In genomic region chr12:16587110-16587453, GRCh38 we compare ENCODE assay signal across 25 cellular contexts. TPM values are rescaled to one million over a fixed set of nuclear protein-coding genes. Genes with fewer than 3 reads are reported as not detected.
DNase-seq lines count a peak whose midpoint lies in the region; ATAC-seq and TF ChIP-seq lines count a peak whose summit lies in the region.
"Had no signal": no experiment of that assay in that cellular context is flagged by ENCODE, and none has a peak within 500 bp of the region (broad histone marks: within the 10 kb centered on the region; RNA-seq: fewer than 3 reads in every experiment).

No MANE protein-coding gene starts in this region.

- H3K36me3 ChIP-seq in SK-N-MC (ENCODE audit: insufficient read depth, low read length) (0 out of 2 replicates have a peak, but pooled peaks cover 2% of the 10 kb centered on the region), esophagus muscularis mucosa (no peaks in the 10 kb centered on the region), Peyer's patch (no peaks in the 10 kb centered on the region)
- H3K36me3 ChIP-seq: prostate gland, SJCRH30 had no signal

- no peak for TF ChIP-seq POLR2A in esophagus muscularis mucosa (IDR thresholded peaks at IDR 0.05; ENCODE audit: low read depth)
- TF ChIP-seq POLR2A in Peyer's patch (IDR thresholded peaks at IDR 0.05) = no peak

- H3K27me3 Mint-ChIP-seq in Calu3 (ENCODE audit: unreplicated experiment) (no peaks in the 10 kb centered on the region), WTC11 (ENCODE audit: low read depth) (no peaks in the 10 kb centered on the region)
- H3K27me3 Mint-ChIP-seq: activated CD4-positive, alpha-beta T cell treated with anti-CD3 and anti-CD28 coated beads, Interleukin-2, amount 10 ng/mL, durations not matched to agents 24 days and 14 days; activated naive CD8-positive, alpha-beta T cell; stimulated activated naive CD8-positive, alpha-beta T cell treated with anti-CD3 and anti-CD28 coated beads, Interleukin-15, Interleukin-2, amounts not matched to agents 100 ng/mL and 50 ng/mL, for 24 hours; T-helper 17 cell had no signal

- ATAC-seq in WTC11 = no peak
- ATAC-seq: left colon, T-helper 17 cell had no signal

- peaks cover 0 to 67% (median 53%) of the 10 kb centered on the region in 4 donors for H3K4me1 ChIP-seq in esophagus muscularis mucosa
- no peaks in the 10 kb centered on the region for H3K4me1 ChIP-seq in Peyer's patch
- H3K4me1 ChIP-seq: prostate gland had no signal

- no peaks in the 10 kb centered on the region for H3K9me3 ChIP-seq in SK-N-MC (ENCODE audit: low read depth, low read length)
- no peaks in the 10 kb centered on the region for H3K9me3 ChIP-seq in esophagus muscularis mucosa
- H3K9me3 ChIP-seq in Peyer's patch = no peaks in the 10 kb centered on the region
- H3K9me3 ChIP-seq: prostate gland, SJCRH30 had no signal

- POLR2A ChIA-PET in WTC11 (lab: Charles Lee) = no interaction called here

- H3K27ac ChIP-seq in SK-N-MC (peak overlapping the region; percentile 93), esophagus muscularis mucosa (replicated peaks in 1 of 4) (peak overlapping the region; percentile 81 to 88 (median 85)), temporal lobe (ENCODE audit: low read depth, low read length) (peak overlapping the region; percentile 65), Peyer's patch (peak overlapping the region in 1 of 4 donors; percentile 50)
- H3K27ac ChIP-seq: PC-9, SJCRH30 had no signal

- H3K4me1 Mint-ChIP-seq in Calu3 (ENCODE audit: low read depth, unreplicated experiment) = no peaks in the 10 kb centered on the region
- H3K4me1 Mint-ChIP-seq in WTC11 = peaks cover 9% of the 10 kb centered on the region
- H3K4me1 Mint-ChIP-seq: activated CD4-positive, alpha-beta T cell treated with anti-CD3 and anti-CD28 coated beads, Interleukin-2, amount 10 ng/mL, durations not matched to agents 24 days and 14 days; T-helper 17 cell had no signal

- no TSS peak for BruUV-seq in Calu3 (replicated peaks; lab: Mats Ljungman, UMichigan)

- CTCF ChIA-PET in Calu3 (lab: Charles Lee) = no interaction called here
- CTCF ChIA-PET in WTC11 (lab: Charles Lee) = no interaction called here

- DNase-seq in SK-N-MC (ENCODE audit: low read depth, low spot score) (no peak), esophagus muscularis mucosa (ENCODE audit: extremely low spot score) (no peak), myocyte (ENCODE audit: low read depth) (peak; percentile 69), D341Med (ENCODE audit: low spot score) (no peak), Calu3 (no peak), WTC11 (ENCODE audit: low spot score) (no peak), Peyer's patch (no peak)
- DNase-seq: activated CD4-positive, alpha-beta T cell treated with anti-CD3 and anti-CD28 coated beads, Interleukin-2, amount 10 ng/mL, durations not matched to agents 24 days and 14 days; C1 segment of cervical spinal cord; cortex of kidney; glutamatergic neuron; Kasumi-1; left colon; midbrain; NCI-H187; NCI-H345; NCI-H82; PC-9; SJCRH30; stimulated activated CD4-positive, alpha-beta T cell treated with anti-CD3 and anti-CD28 coated beads, Interleukin-12 subunit alpha, Interleukin-12 subunit beta, amount 100 ng/mL, for 4 hours; T-helper 17 cell had no signal

- no peaks in the 10 kb centered on the region for H3K27me3 ChIP-seq in esophagus muscularis mucosa
- no peaks in the 10 kb centered on the region for H3K27me3 ChIP-seq in Peyer's patch
- H3K27me3 ChIP-seq: SJCRH30 had no signal

- peak overlapping the region; percentile 65 for H3K9ac ChIP-seq in SK-N-MC (ENCODE audit: insufficient read length)

- peak overlapping the region; percentile 69 for H3K4me3 ChIP-seq in SK-N-MC
- peak overlapping the region; percentile 19 to 43 (median 29) for H3K4me3 ChIP-seq in esophagus muscularis mucosa
- H3K4me3 ChIP-seq in Peyer's patch = no peak overlapping the region
- H3K4me3 ChIP-seq: PC-9, prostate gland, SJCRH30 had no signal

- intact Hi-C loops in esophagus muscularis mucosa (cut with DNase I) (no loop called here), Calu3 (cut with micrococcal nuclease; ENCODE audit: unreplicated experiment) (no loop called here)

- 39% methylated on average over 3 of the region's 3 CpGs for WGBS in esophagus muscularis mucosa

- no peaks in the 10 kb centered on the region for H3K9me3 Mint-ChIP-seq in Calu3 (ENCODE audit: low read depth, unreplicated experiment)
- H3K9me3 Mint-ChIP-seq in WTC11 = peaks cover 4% of the 10 kb centered on the region
- H3K9me3 Mint-ChIP-seq: activated CD4-positive, alpha-beta T cell treated with anti-CD3 and anti-CD28 coated beads, Interleukin-2, amount 10 ng/mL, durations not matched to agents 24 days and 14 days had no signal

- H3K4me3 Mint-ChIP-seq in Calu3 (ENCODE audit: low read depth, unreplicated experiment) (no peak overlapping the region), WTC11 (no peak overlapping the region)
- H3K4me3 Mint-ChIP-seq: activated CD4-positive, alpha-beta T cell treated with anti-CD3 and anti-CD28 coated beads, Interleukin-2, amount 10 ng/mL, durations not matched to agents 24 days and 14 days; activated naive CD8-positive, alpha-beta T cell; stimulated activated naive CD8-positive, alpha-beta T cell treated with anti-CD3 and anti-CD28 coated beads, Interleukin-15, Interleukin-2, amounts not matched to agents 100 ng/mL and 50 ng/mL, for 24 hours; T-helper 17 cell had no signal

- H3K36me3 Mint-ChIP-seq in Calu3 (ENCODE audit: insufficient read depth, unreplicated experiment) (no peaks in the 10 kb centered on the region), WTC11 (peaks cover 4% of the 10 kb centered on the region)
- H3K36me3 Mint-ChIP-seq: activated naive CD8-positive, alpha-beta T cell had no signal

- TF ChIP-seq CTCF in esophagus muscularis mucosa (IDR thresholded peaks at IDR 0.05) (no peak), Calu3 (IDR thresholded peaks at IDR 0.05; ENCODE audit: unreplicated experiment) (no peak), WTC11 (IDR thresholded peaks at IDR 0.05) (no peak), Peyer's patch (IDR thresholded peaks at IDR 0.05) (no peak)

- TF ChIP-seq EP300 in esophagus muscularis mucosa (IDR thresholded peaks at IDR 0.05) = no peak

- H3K27ac Mint-ChIP-seq in Calu3 (ENCODE audit: unreplicated experiment) (no peak overlapping the region), WTC11 (no peak overlapping the region)
- H3K27ac Mint-ChIP-seq: activated CD4-positive, alpha-beta T cell treated with anti-CD3 and anti-CD28 coated beads, Interleukin-2, amount 10 ng/mL, durations not matched to agents 24 days and 14 days; activated naive CD8-positive, alpha-beta T cell; stimulated activated naive CD8-positive, alpha-beta T cell treated with anti-CD3 and anti-CD28 coated beads, Interleukin-15, Interleukin-2, amounts not matched to agents 100 ng/mL and 50 ng/mL, for 24 hours; T-helper 17 cell had no signal

TF ChIP-seq in WTC11, 78 proteins besides CTCF, POLR2A, EP300 and RAD21 (continues in another document):
- TF ChIP-seq SMAD4 (CRISPR knock-in tag; IDR thresholded peaks at IDR 0.05) (no peak), NR2C2 (CRISPR knock-in tag; IDR thresholded peaks at IDR 0.05) (no peak), GRHL2 (CRISPR knock-in tag; IDR thresholded peaks at IDR 0.05; ENCODE audit: insufficient replicate concordance, severe bottlenecking) (no peak), PRDM15 (CRISPR knock-in tag; IDR thresholded peaks at IDR 0.05) (no peak), CREB1 (CRISPR knock-in tag; IDR thresholded peaks at IDR 0.05) (no peak), MXD4 (CRISPR knock-in tag; IDR thresholded peaks at IDR 0.05; ENCODE audit: borderline replicate concordance) (no peak), MLX (CRISPR knock-in tag; IDR thresholded peaks at IDR 0.05) (no peak), NR3C1 (CRISPR knock-in tag; conservative IDR thresholded peaks at IDR 0.05; ENCODE audit: low read depth) (no peak), ZBTB21 (CRISPR knock-in tag; IDR thresholded peaks at IDR 0.05; ENCODE audit: borderline replicate concordance) (no peak), ZNF396 (CRISPR knock-in tag; IDR thresholded peaks at IDR 0.05; ENCODE audit: borderline replicate concordance) (no peak), RORB (CRISPR knock-in tag; IDR thresholded peaks at IDR 0.05) (no peak)

RNA-seq across cellular contexts. Expression of gene LMO3, which starts 18.9 kb away (rescaled TPM):
- total RNA-seq in esophagus muscularis mucosa (100 to 1,000 TPM in 3 of 4 donors, 10 to 100 TPM in 1; 66.1 to 152 (median 138) TPM), myocyte (50.6 and 57.6 TPM in 2 replicates), temporal lobe (654 TPM), Calu3 (2022) (not detected in 2 replicates), WTC11 (2021) (22.2 to 29.8 TPM (median 23.3 TPM) in 3 replicates), Peyer's patch (1 to 10 TPM; 6.6 to 9.9 (median 7.9) TPM)
- polyA plus RNA-seq in myocyte (2012) = 8.9 TPM
- total RNA-seq: activated CD4-positive, alpha-beta T cell treated with anti-CD3 and anti-CD28 coated beads, Interleukin-2, amount 10 ng/mL, durations not matched to agents 24 days and 14 days; PC-9; T-helper 17 cell had no signal

Comparison
In these comparisons a context has a peak if more than half of its experiments do, and no peak if none do; other contexts are left out.
1. H3K4me3 ChIP-seq: peak in SK-N-MC (single experiment) and esophagus muscularis mucosa (4 of 4); none in Peyer's patch (0 of 4).